In genomic region chr1:198595765-198596164, GRCh38 we compare ENCODE assay signal across 1 cellular context.
TF ChIP-seq lines count a peak whose summit lies in the region.

No MANE protein-coding gene starts in this region.

TF ChIP-seq in K562, 482 proteins besides CTCF, POLR2A, EP300 and RAD21 (continued from another document and continues in another):
- TF ChIP-seq RERE (CRISPR knock-in tag; IDR thresholded peaks at IDR 0.05; ENCODE audit: borderline replicate concordance) = no peak
- peak; percentile 56 for TF ChIP-seq TAL1 (IDR thresholded peaks at IDR 0.05)
- TF ChIP-seq CBFA2T2 (conservative IDR thresholded peaks at IDR 0.05) = peak; percentile 43
- TF ChIP-seq ZNF586 (CRISPR knock-in tag; conservative IDR thresholded peaks at IDR 0.05) = no peak
- TF ChIP-seq ILF3 (IDR thresholded peaks at IDR 0.05; ENCODE audit: borderline replicate concordance) = no peak
- TF ChIP-seq ZSCAN32 (CRISPR knock-in tag; IDR thresholded peaks at IDR 0.05) = no peak
- TF ChIP-seq SAP30 (IDR thresholded peaks at IDR 0.05; ENCODE audit: borderline replicate concordance, insufficient read depth, low read depth, low read length, poor library complexity, severe bottlenecking) = no peak
- TF ChIP-seq MAFG (tag; conservative IDR thresholded peaks at IDR 0.05) = no peak
- peak; percentile 30 for TF ChIP-seq NFIC (IDR thresholded peaks at IDR 0.05)
- no peak for TF ChIP-seq ZNF398 (CRISPR knock-in tag; IDR thresholded peaks at IDR 0.05)
- TF ChIP-seq GTF2F1 (IDR thresholded peaks at IDR 0.05; ENCODE audit: low read depth, low read length) = no peak
- TF ChIP-seq THRB (CRISPR knock-in tag; conservative IDR thresholded peaks at IDR 0.05) = no peak
- no peak for TF ChIP-seq SNIP1 (IDR thresholded peaks at IDR 0.05; ENCODE audit: low read depth)
- TF ChIP-seq ZNF583 (CRISPR knock-in tag; IDR thresholded peaks at IDR 0.05) = no peak
- TF ChIP-seq ZNF644 (tag; IDR thresholded peaks at IDR 0.05; ENCODE audit: low read depth) = 0 out of 2 replicates have a peak, but pooled peaks have one; percentile 35
- TF ChIP-seq PTRF (tag; IDR thresholded peaks at IDR 0.05) = no peak
- no peak for TF ChIP-seq FOXP4 (CRISPR knock-in tag; IDR thresholded peaks at IDR 0.05; ENCODE audit: borderline replicate concordance)
- TF ChIP-seq HMG20B (CRISPR knock-in tag; IDR thresholded peaks at IDR 0.05) = no peak
- peak; percentile 75 for TF ChIP-seq CBFA2T3 (IDR thresholded peaks at IDR 0.05)
- TF ChIP-seq ARID2 (IDR thresholded peaks at IDR 0.05) = no peak
- TF ChIP-seq GABPB1 (CRISPR knock-in tag; IDR thresholded peaks at IDR 0.05) = no peak
- TF ChIP-seq MIER1 (IDR thresholded peaks at IDR 0.05; ENCODE audit: low read depth) = no peak
- no peak for TF ChIP-seq CREB3 (tag; conservative IDR thresholded peaks at IDR 0.05; ENCODE audit: low read depth)
- no peak for TF ChIP-seq ETV6 (IDR thresholded peaks at IDR 0.05; ENCODE audit: borderline replicate concordance in 1 of 2, low read depth in 2 of 2, low read length in 1 of 2)
- no peak for TF ChIP-seq ETV6 (CRISPR knock-in tag; IDR thresholded peaks at IDR 0.05; ENCODE audit: borderline replicate concordance)
- no peak for TF ChIP-seq HSF4 (CRISPR knock-in tag; IDR thresholded peaks at IDR 0.05; ENCODE audit: borderline replicate concordance)
- peak; percentile 45 for TF ChIP-seq NCOR1 (IDR thresholded peaks at IDR 0.05)
- no peak for TF ChIP-seq PPARD (CRISPR knock-in tag; IDR thresholded peaks at IDR 0.05)
- TF ChIP-seq XRCC4 (IDR thresholded peaks at IDR 0.05; ENCODE audit: extremely low read depth, insufficient read depth, insufficient read length) = no peak
- no peak for TF ChIP-seq SIX5 (IDR thresholded peaks at IDR 0.05; ENCODE audit: borderline replicate concordance in 1 of 2, insufficient read depth in 1 of 2, low read depth in 1 of 2, low read length in 2 of 2)
- no peak for TF ChIP-seq MAFF (IDR thresholded peaks at IDR 0.05; ENCODE audit: low read length)
- TF ChIP-seq SMARCE1 (IDR thresholded peaks at IDR 0.05) = peak; percentile 53; the same call in 1 of the 2 replicates
- TF ChIP-seq SUPT5H (IDR thresholded peaks at IDR 0.05) = no peak
- TF ChIP-seq ARID1B (IDR thresholded peaks at IDR 0.05) = peak; percentile 78
- TF ChIP-seq PML (IDR thresholded peaks at IDR 0.05; ENCODE audit: low read length) = no peak
- TF ChIP-seq ZEB2 (IDR thresholded peaks at IDR 0.05) = no peak
- TF ChIP-seq L3MBTL2 (IDR thresholded peaks at IDR 0.05) = peak; percentile 22; the same call in 1 of the 2 replicates
- TF ChIP-seq LEF1 (IDR thresholded peaks at IDR 0.05) = no peak; the same call in 1 of the 2 replicates
- 0 out of 3 replicates have a peak, but pooled peaks of 1 of the 2 experiments have one; percentile 35 for TF ChIP-seq CBX3 (IDR thresholded peaks at IDR 0.05; ENCODE audit: borderline replicate concordance in 1 of 2, low read length in 2 of 2)
- no peak for TF ChIP-seq RREB1 (CRISPR knock-in tag; IDR thresholded peaks at IDR 0.05)
- no peak for TF ChIP-seq KDM2B (CRISPR knock-in tag; IDR thresholded peaks at IDR 0.05)
- TF ChIP-seq MCM3 (IDR thresholded peaks at IDR 0.05) = no peak
- TF ChIP-seq PKNOX1 (IDR thresholded peaks at IDR 0.05) = peak; percentile 68
- TF ChIP-seq ZNF79 (CRISPR knock-in tag; IDR thresholded peaks at IDR 0.05; ENCODE audit: low read depth) = no peak
- no peak for TF ChIP-seq SMAD4 (CRISPR knock-in tag; conservative IDR thresholded peaks at IDR 0.05)
